Comparison of ENCODE assay signal across 11 cellular contexts in genomic region chrX:79462458-79462857, GRCh38.
"Had no signal": no experiment of that assay in that cellular context is flagged by ENCODE, and none has a peak within 500 bp of the region (broad histone marks: within the 10 kb centered on the region; RNA-seq: fewer than 3 reads in every experiment).

No MANE protein-coding gene starts in this region.

- H3K4me2 ChIP-seq: GM23338 had no signal

- DNase-seq: GM23248, GOT3, H7, H9, HCEC 1CT, HFFc6 had no signal

- ATAC-seq: GM23338, HCT116 had no signal

- H3K4me1 ChIP-seq: HAP-1 had no signal

- H3K36me3 ChIP-seq: HAP-1 had no signal

- H3K9ac ChIP-seq: GM23248 had no signal

- H3K27ac ChIP-seq: GM23248 had no signal

- FAIRE-seq: H1, H54 had no signal

- H3K4me3 ChIP-seq: GM23248, GM23338, HAP-1 had no signal
